Comparison of ENCODE assay signal across 1 cellular context in the genomic region with DNA sequence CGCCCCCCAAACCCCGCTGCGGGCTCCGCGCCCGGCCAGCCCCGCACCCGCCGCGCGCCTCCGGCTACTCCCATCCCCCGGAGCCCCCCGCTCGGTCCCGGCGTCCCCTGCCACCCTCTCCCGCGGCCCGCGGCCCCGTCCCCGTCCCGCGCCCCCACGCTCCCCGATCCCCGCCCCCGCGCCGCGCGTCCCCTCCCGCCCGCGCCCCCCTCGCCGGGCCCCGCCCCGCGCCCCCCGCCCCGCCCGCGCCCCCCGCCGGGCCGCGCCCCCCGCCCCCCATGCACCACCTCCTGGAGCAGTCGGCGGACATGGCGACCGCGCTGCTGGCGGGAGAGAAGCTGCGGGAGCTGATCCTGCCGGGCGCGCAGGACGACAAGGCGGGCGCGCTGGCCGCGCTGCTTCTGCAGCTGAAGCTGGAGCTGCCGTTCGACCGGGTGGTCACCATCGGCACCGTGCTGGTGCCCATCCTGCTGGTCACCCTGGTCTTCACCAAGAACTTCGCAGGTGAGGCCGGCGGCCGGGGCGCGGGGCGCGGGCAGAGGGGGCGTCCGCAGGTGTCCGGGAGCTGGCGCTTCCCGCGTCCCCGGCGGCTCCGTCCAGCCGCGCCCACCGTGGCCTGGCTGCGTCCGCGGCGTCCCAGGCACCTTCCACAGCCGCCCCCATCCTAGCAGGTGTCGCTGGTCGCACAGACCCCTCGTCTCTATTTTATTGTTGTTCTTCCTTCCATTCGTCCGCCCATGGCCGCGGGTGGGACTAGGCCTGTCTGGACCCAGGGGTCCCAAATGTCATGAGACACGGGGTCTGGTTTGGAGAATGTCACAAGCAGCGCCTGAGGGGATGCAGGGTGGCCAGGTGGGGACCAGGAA.
TF ChIP-seq lines count a peak whose summit lies in the region.

Gene PANX2 (plus strand): TSS at position 279 of the 866 bp plus-strand sequence. CDS start 0 bp downstream, at position 279.

TF ChIP-seq in IMR-90, 13 proteins besides CTCF, POLR2A, EP300 and RAD21 (continued from another document):
- TF ChIP-seq, protein P1, sequence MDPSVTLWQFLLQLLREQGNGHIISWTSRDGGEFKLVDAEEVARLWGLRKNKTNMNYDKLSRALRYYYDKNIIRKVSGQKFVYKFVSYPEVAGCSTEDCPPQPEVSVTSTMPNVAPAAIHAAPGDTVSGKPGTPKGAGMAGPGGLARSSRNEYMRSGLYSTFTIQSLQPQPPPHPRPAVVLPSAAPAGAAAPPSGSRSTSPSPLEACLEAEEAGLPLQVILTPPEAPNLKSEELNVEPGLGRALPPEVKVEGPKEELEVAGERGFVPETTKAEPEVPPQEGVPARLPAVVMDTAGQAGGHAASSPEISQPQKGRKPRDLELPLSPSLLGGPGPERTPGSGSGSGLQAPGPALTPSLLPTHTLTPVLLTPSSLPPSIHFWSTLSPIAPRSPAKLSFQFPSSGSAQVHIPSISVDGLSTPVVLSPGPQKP (IDR thresholded peaks at IDR 0.05; ENCODE audit: borderline replicate concordance, low read depth, low read length): no peak
- TF ChIP-seq RCOR1 (IDR thresholded peaks at IDR 0.05; ENCODE audit: insufficient replicate concordance, low read length) (no peak), RFX5 (IDR thresholded peaks at IDR 0.05; ENCODE audit: low read depth, low read length) (no peak)
